In genomic region chr22:50275181-50276055, GRCh38 we compare ENCODE assay signal across 2 cellular contexts.
TF ChIP-seq lines count a peak whose summit lies in the region.

No MANE protein-coding gene starts in this region.

TF ChIP-seq in HEK293, 187 proteins besides CTCF, POLR2A, EP300 and RAD21 (continues in another document):
- TF ChIP-seq EGR2 (tag by site-specific recombination; IDR thresholded peaks at IDR 0.05; ENCODE audit: low read depth): peak; percentile 29; the same call in 1 of the 2 replicates
- TF ChIP-seq KLF8 (tag by site-specific recombination; IDR thresholded peaks at IDR 0.05): peak; percentile 26; the same call in 1 of the 2 replicates
- TF ChIP-seq ZNF660 (tag by site-specific recombination; IDR thresholded peaks at IDR 0.05): no peak
- peak; percentile 89 for TF ChIP-seq KLF1 (tag by site-specific recombination; IDR thresholded peaks at IDR 0.05)
- TF ChIP-seq ZFHX2 (tag by site-specific recombination; conservative IDR thresholded peaks at IDR 0.05): peak; percentile 57
- peak; percentile 41; the same call in 1 of the 2 replicates for TF ChIP-seq HIC1 (tag by site-specific recombination; IDR thresholded peaks at IDR 0.05)
- no peak for TF ChIP-seq ZNF626 (tag by site-specific recombination; IDR thresholded peaks at IDR 0.05)
- no peak for TF ChIP-seq PRDM2 (tag by site-specific recombination; IDR thresholded peaks at IDR 0.05; ENCODE audit: borderline replicate concordance)
- TF ChIP-seq ZNF391 (tag by site-specific recombination; IDR thresholded peaks at IDR 0.05; ENCODE audit: borderline replicate concordance, low read depth): no peak
- TF ChIP-seq TSHZ1 (tag by site-specific recombination; IDR thresholded peaks at IDR 0.05; ENCODE audit: borderline replicate concordance): no peak
- TF ChIP-seq ZNF221 (tag by site-specific recombination; IDR thresholded peaks at IDR 0.05; ENCODE audit: borderline replicate concordance): no peak
- no peak for TF ChIP-seq OVOL3 (tag by site-specific recombination; IDR thresholded peaks at IDR 0.05)
- TF ChIP-seq ZNF747 (tag by site-specific recombination; IDR thresholded peaks at IDR 0.05): no peak
- no peak for TF ChIP-seq ZBTB48 (tag by site-specific recombination; IDR thresholded peaks at IDR 0.05)
- no peak for TF ChIP-seq SCRT2 (tag by site-specific recombination; IDR thresholded peaks at IDR 0.05)
- TF ChIP-seq BCL11B (tag by site-specific recombination; IDR thresholded peaks at IDR 0.05; ENCODE audit: low read depth): no peak
- no peak for TF ChIP-seq ZXDB (tag by site-specific recombination; IDR thresholded peaks at IDR 0.05)
- no peak for TF ChIP-seq ZNF175 (tag by site-specific recombination; IDR thresholded peaks at IDR 0.05)

TF ChIP-seq in GM12878, 131 proteins besides CTCF, POLR2A, EP300 and RAD21:
- TF ChIP-seq PAX5 (IDR thresholded peaks at IDR 0.05; ENCODE audit: borderline replicate concordance, low read depth, low read length): no peak
- no peak for TF ChIP-seq MAX (IDR thresholded peaks at IDR 0.05; ENCODE audit: low read depth, low read length)
- TF ChIP-seq BCL11A (IDR thresholded peaks at IDR 0.05; ENCODE audit: low read depth, low read length): no peak
- no peak for TF ChIP-seq NBN (IDR thresholded peaks at IDR 0.05)
- TF ChIP-seq BHLHE40 (IDR thresholded peaks at IDR 0.05; ENCODE audit: borderline replicate concordance in 1 of 2, low read depth in 2 of 2, low read length in 1 of 2): no peak
- TF ChIP-seq TAF1 (IDR thresholded peaks at IDR 0.05; ENCODE audit: borderline replicate concordance, low read depth, low read length): no peak
- TF ChIP-seq ZBTB33 (IDR thresholded peaks at IDR 0.05): no peak
- no peak for TF ChIP-seq EZH2 (IDR thresholded peaks at IDR 0.05; ENCODE audit: borderline replicate concordance, control insufficient read depth, low read depth, low read length)
- TF ChIP-seq ZNF622 (IDR thresholded peaks at IDR 0.05): no peak
- TF ChIP-seq ZNF384 (IDR thresholded peaks at IDR 0.05; ENCODE audit: borderline replicate concordance, low read depth, low read length): no peak
- no peak for TF ChIP-seq ZBED1 (IDR thresholded peaks at IDR 0.05; ENCODE audit: borderline replicate concordance)
- no peak for TF ChIP-seq JUND (IDR thresholded peaks at IDR 0.05; ENCODE audit: low read depth, low read length)
- no peak for TF ChIP-seq ATF7 (IDR thresholded peaks at IDR 0.05; ENCODE audit: low read depth)
- TF ChIP-seq ZNF687 (IDR thresholded peaks at IDR 0.05): no peak
- no peak for TF ChIP-seq CREM (IDR thresholded peaks at IDR 0.05; ENCODE audit: low read depth)
- TF ChIP-seq CEBPZ (IDR thresholded peaks at IDR 0.05; ENCODE audit: low read depth, low read length): no peak
- no peak for TF ChIP-seq ZBTB11 (CRISPR knock-in tag; IDR thresholded peaks at IDR 0.05)
TF ChIP-seq in GM12878: peak in this region for 0.
